ENCODE assay signal across 8 cellular contexts in the genomic region with DNA sequence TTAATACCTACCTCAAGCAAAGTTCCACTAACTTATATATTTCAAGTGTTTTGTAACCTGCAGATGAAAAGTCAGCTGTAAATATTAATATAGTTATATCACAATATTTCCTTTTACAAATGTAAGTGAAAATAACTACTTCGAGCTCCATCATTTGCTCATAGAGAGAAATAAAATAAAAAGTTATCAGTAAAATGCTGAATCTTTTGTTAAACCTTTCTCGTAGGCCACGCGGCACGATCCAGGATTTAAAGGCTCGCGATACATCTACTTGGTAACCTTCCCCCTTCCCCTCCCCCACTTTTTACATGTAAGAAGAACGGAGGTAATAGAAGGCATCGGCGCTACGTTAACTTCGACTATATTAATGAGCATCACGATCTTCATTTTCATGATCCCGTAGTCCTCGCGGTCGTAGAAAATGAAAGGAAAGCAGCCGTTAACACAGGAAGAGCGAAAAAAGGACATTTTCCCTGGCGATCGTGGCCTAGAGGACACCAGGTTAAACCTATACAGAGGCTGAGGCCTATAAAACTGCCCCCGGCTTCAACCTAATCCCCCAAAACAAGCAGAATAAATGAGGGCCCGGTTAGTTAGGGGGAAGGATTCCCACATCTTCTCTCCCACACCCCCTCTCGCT. TPM values are rescaled to one million over a fixed set of nuclear protein-coding genes. Genes with fewer than 3 reads are reported as not detected.
DNase-seq lines count a peak whose midpoint lies in the region; ATAC-seq and TF ChIP-seq lines count a peak whose summit lies in the region.

No MANE protein-coding gene starts in this region.

- no peaks in the 10 kb centered on the region for H3K27me3 ChIP-seq in CD4-positive, alpha-beta memory T cell (ENCODE audit: insufficient read depth, low read length)
- no peaks in the 10 kb centered on the region for H3K27me3 ChIP-seq in HL-60 (ENCODE audit: insufficient read depth, poor library complexity, severe bottlenecking)
- no peaks in the 10 kb centered on the region for H3K27me3 ChIP-seq in right lobe of liver
- H3K27me3 ChIP-seq in thoracic aorta (replicated peaks; ENCODE audit: insufficient read depth) = no peaks in the 10 kb centered on the region

- no peak for TF ChIP-seq CTCF in HL-60 (IDR thresholded peaks at IDR 0.05; ENCODE audit: insufficient read depth, low read length)
- no peak for TF ChIP-seq CTCF in right lobe of liver (IDR thresholded peaks at IDR 0.05)
- no peak for TF ChIP-seq CTCF in thoracic aorta (IDR thresholded peaks at IDR 0.05)
- no peak for TF ChIP-seq CTCF in omental fat pad (IDR thresholded peaks at IDR 0.05)

- under 1% methylated on average over 23 of the region's 24 CpGs for WGBS in right lobe of liver (ENCODE audit: insufficient coverage, low coverage, low lambda C conversion rate, missing lambda C conversion rate)

- peaks cover 27 to 56% of the 10 kb centered on the region in 2 donors for H3K36me3 Mint-ChIP-seq in CD4-positive, alpha-beta memory T cell

- H3K4me3 Mint-ChIP-seq in CD4-positive, alpha-beta memory T cell = peak overlapping the region; percentile 92 to 100 (median 100)

- H3K9me3 ChIP-seq in CD4-positive, alpha-beta memory T cell (ENCODE audit: control insufficient read depth in 1 of 2, low read length in 2 of 2) = no peaks in the 10 kb centered on the region
- H3K9me3 ChIP-seq in right lobe of liver (no peaks in the 10 kb centered on the region), thoracic aorta (no peaks in the 10 kb centered on the region)

- peaks cover 32 to 56% (median 42%) of the 10 kb centered on the region in 4 donors for H3K4me1 Mint-ChIP-seq in CD4-positive, alpha-beta memory T cell

- peaks cover 13% of the 10 kb centered on the region for H3K36me3 ChIP-seq in CD4-positive, alpha-beta memory T cell (ENCODE audit: insufficient read depth, low read length)
- peaks cover 0 to 18% (median 1%) of the 10 kb centered on the region in 4 donors for H3K36me3 ChIP-seq in right lobe of liver
- peaks cover 5% of the 10 kb centered on the region for H3K36me3 ChIP-seq in thoracic aorta

- peak overlapping the region; percentile 98 for H3K27ac ChIP-seq in CD4-positive, alpha-beta memory T cell (ENCODE audit: low read depth, low read length)
- peak overlapping the region; percentile 94 for H3K27ac ChIP-seq in HL-60 (replicated peaks)
- peak overlapping the region; percentile 91 for H3K27ac ChIP-seq in caudate nucleus (ENCODE audit: low read depth, low read length)
- peak overlapping the region; percentile 84 to 95 (median 90) for H3K27ac ChIP-seq in right lobe of liver
- H3K27ac ChIP-seq in thoracic aorta = peak overlapping the region; percentile 94 to 95

- H3K4me1 ChIP-seq in CD4-positive, alpha-beta memory T cell (ENCODE audit: insufficient read depth, low read length) = peaks cover 55% of the 10 kb centered on the region
- peaks cover 0 to 38% (median 18%) of the 10 kb centered on the region in 4 donors for H3K4me1 ChIP-seq in right lobe of liver
- H3K4me1 ChIP-seq in thoracic aorta (ENCODE audit: control insufficient read depth in 1 of 2, low read depth in 2 of 2) = peaks cover 36 to 39% of the 10 kb centered on the region in 2 donors

- DNase-seq in CD4-positive, alpha-beta memory T cell = peak; percentile 39 to 61 (median 54)
- DNase-seq in HL-60 (ENCODE audit: low read depth in 1 of 2, low spot score in 1 of 2) (peak in 1 of 2 experiments; percentile 45), RKO (ENCODE audit: low spot score) (peak; percentile 73), caudate nucleus (lab: John Stamatoyannopoulos, UW) (peak in 9 of 61 donors; percentile 6 to 52 (median 22)), right lobe of liver (no peak), thoracic aorta (ENCODE audit: low spot score) (no peak), omental fat pad (ENCODE audit: low spot score) (no peak)

- peak overlapping the region; percentile 92 to 99 for H3K4me3 ChIP-seq in CD4-positive, alpha-beta memory T cell (ENCODE audit: low read length in 2 of 2)
- H3K4me3 ChIP-seq in HL-60 (replicated peaks; ENCODE audit: insufficient read depth, low read length) (peak overlapping the region; percentile 74), right lobe of liver (peak overlapping the region; percentile 72 to 94 (median 79)), thoracic aorta (peak overlapping the region; percentile 92)

- H3K27me3 Mint-ChIP-seq in CD4-positive, alpha-beta memory T cell = no peaks in the 10 kb centered on the region

- peaks cover 0 to 7% (median 0%) of the 10 kb centered on the region in 8 donors for H3K9me3 Mint-ChIP-seq in CD4-positive, alpha-beta memory T cell

- ATAC-seq in right lobe of liver (peak in 1 of 4 donors; percentile 10), thoracic aorta (ENCODE audit: insufficient number of reproducible peaks, low FRiP score, low read depth) (no peak), omental fat pad (ENCODE audit: low FRiP score) (no peak), HG03039 (IDR thresholded peaks at IDR 0.05; ENCODE audit: unreplicated experiment) (no peak)

- H3K27ac Mint-ChIP-seq in CD4-positive, alpha-beta memory T cell = peak overlapping the region; percentile 96 to 100 (median 100)

- intact Hi-C loops in CD4-positive, alpha-beta memory T cell (cut with micrococcal nuclease) = loop anchor here (1.0 to 10.0 kb wide), 11 partner anchors 38 to 804 kb away; a partner anchor contains a TSS
- intact Hi-C loops in right lobe of liver (cut with DNase I) = no loop called here

- no peak for TF ChIP-seq POLR2A in right lobe of liver (IDR thresholded peaks at IDR 0.05)

- CTCF ChIA-PET in CD4-positive, alpha-beta memory T cell (lab: Charles Lee; ENCODE audit: partially characterized antibody) = interaction anchor here (0.7 to 1.0 kb wide), 2 partner anchors 53 to 168 kb away, joined by 3 to 4 read pairs; no protein-coding TSS in a partner anchor

- POLR2A ChIA-PET in CD4-positive, alpha-beta memory T cell (lab: Charles Lee; ENCODE audit: partially characterized antibody) = interaction anchor here (0.9 to 7.8 kb wide), 8 partner anchors 9 to 209 kb away, joined by 3 to 85 read pairs (median 6); a partner anchor contains a TSS

RNA-seq across cellular contexts. Expression of a gene that starts 0.5 kb away (rescaled TPM):
- total RNA-seq in CD4-positive, alpha-beta memory T cell = 100 to 1,000 TPM; 538 to 539 TPM
- 1,000 to 10,000 TPM in 1 of 2 donors, 100 to 1,000 TPM in 1; 705 to 1,178 TPM for polyA plus RNA-seq in CD4-positive, alpha-beta memory T cell
- total RNA-seq in right lobe of liver (100 to 1,000 TPM; 170 to 247 (median 229) TPM), thoracic aorta (100 to 1,000 TPM; 208 to 422 TPM), omental fat pad (100 to 1,000 TPM; 361 to 619 (median 454) TPM)

RNA-seq across cellular contexts. Expression of a gene that starts 11.2 kb away (rescaled TPM):
- under 1 TPM in 1 of 2 experiments, not detected in 1; 0.47 TPM for total RNA-seq in CD4-positive, alpha-beta memory T cell
- not detected for polyA plus RNA-seq in CD4-positive, alpha-beta memory T cell
- total RNA-seq in right lobe of liver (1 to 10 TPM in 3 of 6 experiments, under 1 TPM in 3; 0.22 to 1.8 (median 1.0) TPM), thoracic aorta (not detected), omental fat pad (1 to 10 TPM in 1 of 4 donors, under 1 TPM in 3; 0.19 to 1.2 (median 0.53) TPM)

Comparison
In these comparisons a context has a peak if more than half of its experiments do, and no peak if none do; other contexts are left out.
1. DNase-seq: peak in CD4-positive, alpha-beta memory T cell (5 of 5) and RKO (single experiment); none in right lobe of liver (0 of 3), thoracic aorta (single experiment) and omental fat pad (single experiment).
2. Peak in every context shown above with its lines, with median percentiles within 50 percentile points of each other: H3K27ac ChIP-seq and H3K4me3 ChIP-seq.